ENCODE assay signal across 1 cellular context in the genomic region with DNA sequence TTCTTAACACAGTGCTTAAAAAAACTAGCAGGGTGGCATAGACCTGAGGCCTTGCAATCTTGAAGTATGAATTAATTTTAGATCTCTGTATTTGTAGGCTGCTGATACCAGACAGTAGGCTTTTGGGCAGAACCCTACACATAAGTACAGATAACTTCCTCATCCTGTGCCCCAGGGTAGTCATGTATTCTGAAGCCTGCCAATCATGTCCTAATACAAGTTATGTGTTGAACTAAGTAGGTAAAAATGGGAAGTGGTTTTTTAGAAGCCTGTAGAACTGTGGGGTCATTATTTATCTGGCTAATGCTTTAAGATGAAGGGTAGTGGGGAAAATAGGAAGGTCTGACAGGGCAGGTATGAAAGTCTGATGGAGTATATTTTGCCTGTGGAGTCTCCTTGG.
TF ChIP-seq lines count a peak whose summit lies in the region.

No MANE protein-coding gene starts in this region.

TF ChIP-seq in GM12878, 131 proteins besides CTCF, POLR2A, EP300 and RAD21 (continued from another document):
- TF ChIP-seq, protein P1, sequence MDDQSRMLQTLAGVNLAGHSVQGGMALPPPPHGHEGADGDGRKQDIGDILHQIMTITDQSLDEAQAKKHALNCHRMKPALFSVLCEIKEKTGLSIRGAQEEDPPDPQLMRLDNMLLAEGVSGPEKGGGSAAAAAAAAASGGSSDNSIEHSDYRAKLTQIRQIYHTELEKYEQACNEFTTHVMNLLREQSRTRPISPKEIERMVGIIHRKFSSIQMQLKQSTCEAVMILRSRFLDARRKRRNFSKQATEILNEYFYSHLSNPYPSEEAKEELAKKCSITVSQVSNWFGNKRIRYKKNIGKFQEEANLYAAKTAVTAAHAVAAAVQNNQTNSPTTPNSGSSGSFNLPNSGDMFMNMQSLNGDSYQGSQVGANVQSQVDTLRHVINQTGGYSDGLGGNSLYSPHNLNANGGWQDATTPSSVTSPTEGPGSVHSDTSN (IDR thresholded peaks at IDR 0.05; ENCODE audit: insufficient replicate concordance, low read depth, low read length) = peak; percentile 34
